ENCODE assay signal across 8 cellular contexts in genomic region chrX:135178636-135179035, GRCh38. TPM values are rescaled to one million over a fixed set of nuclear protein-coding genes. Genes with fewer than 3 reads are reported as not detected.
"Had no signal": no experiment of that assay in that cellular context is flagged by ENCODE, and none has a peak within 500 bp of the region (broad histone marks: within the 10 kb centered on the region; RNA-seq: fewer than 3 reads in every experiment).

No MANE protein-coding gene starts in this region.

- H3K27ac ChIP-seq: HL-60 had no signal

- H3K4me3 ChIP-seq: K562 had no signal

- DNase-seq: IMR-90, KBM-7 had no signal

RNA-seq across cellular contexts. Expression of gene CT55, which starts 7.4 kb away (rescaled TPM):
- total RNA-seq: HT-29, IMR-90 had no signal
- polyA plus RNA-seq: IgD-negative memory B cell, IMR-90 had no signal

RNA-seq across cellular contexts. Expression of gene ETDB, which starts 58.3 kb away (rescaled TPM):
- total RNA-seq: HepG2, HT-29, HT1080, IMR-90, K562 had no signal
- polyA plus RNA-seq: HepG2, IgD-negative memory B cell, IMR-90, K562 had no signal
